In genomic region chr6:151390276-151391020, GRCh38 we compare ENCODE assay signal across 1 cellular context.
TF ChIP-seq lines count a peak whose summit lies in the region.

No MANE protein-coding gene starts in this region.

TF ChIP-seq in HepG2, 621 proteins besides CTCF, POLR2A, EP300 and RAD21 (continued from another document and continues in another):
- TF ChIP-seq SP5 (CRISPR knock-in tag; IDR thresholded peaks at IDR 0.05; ENCODE audit: borderline replicate concordance, low read depth) (peak; percentile 85), TCF7L2 (IDR thresholded peaks at IDR 0.05; ENCODE audit: low read depth, low read length) (no peak), HDAC1 (CRISPR knock-in tag; IDR thresholded peaks at IDR 0.05) (peak; percentile 77), GTF2F1 (IDR thresholded peaks at IDR 0.05; ENCODE audit: low read length) (0 out of 2 replicates have a peak, but pooled peaks have one; percentile 13), HNF4A (CRISPR knock-in tag; IDR thresholded peaks at IDR 0.05) (no peak), TEAD3 (CRISPR knock-in tag; optimal IDR thresholded peaks at IDR 0.05; ENCODE audit: borderline replicate concordance) (peak; percentile 46), BCL6 (CRISPR knock-in tag; IDR thresholded peaks at IDR 0.05) (peak; percentile 29), ZNF281 (CRISPR knock-in tag; IDR thresholded peaks at IDR 0.05; ENCODE audit: borderline replicate concordance) (peak; percentile 91), ZNF674 (CRISPR knock-in tag; IDR thresholded peaks at IDR 0.05; ENCODE audit: low read depth) (peak; percentile 71; the same call in 1 of the 2 replicates), ZNF484 (CRISPR knock-in tag; IDR thresholded peaks at IDR 0.05; ENCODE audit: borderline replicate concordance, low read depth) (no peak), NCOA1 (CRISPR knock-in tag; IDR thresholded peaks at IDR 0.05) (no peak), TBX2 (CRISPR knock-in tag; IDR thresholded peaks at IDR 0.05; ENCODE audit: borderline replicate concordance) (peak; percentile 70), ZNF557 (CRISPR knock-in tag; IDR thresholded peaks at IDR 0.05) (peak; percentile 46; the same call in 1 of the 2 replicates), MAFK (conservative IDR thresholded peaks at IDR 0.05 in 1 of 2, IDR thresholded peaks at IDR 0.05 in 1 of 2; ENCODE audit: low read length in 2 of 2) (no peak), ZFP36L1 (CRISPR knock-in tag; IDR thresholded peaks at IDR 0.05) (peak; percentile 24; the same call in 1 of the 2 replicates), ZNF556 (CRISPR knock-in tag; IDR thresholded peaks at IDR 0.05; ENCODE audit: borderline replicate concordance) (peak; percentile 72; the same call in 1 of the 2 replicates), MIER3 (CRISPR knock-in tag; IDR thresholded peaks at IDR 0.05; ENCODE audit: borderline replicate concordance) (no peak), SOX6 (IDR thresholded peaks at IDR 0.05) (no peak), SOX6 (CRISPR knock-in tag; IDR thresholded peaks at IDR 0.05) (peak; percentile 70), CBFB (CRISPR knock-in tag; IDR thresholded peaks at IDR 0.05) (peak; percentile 67), ZNF33A (CRISPR knock-in tag; IDR thresholded peaks at IDR 0.05; ENCODE audit: borderline replicate concordance) (no peak), ZHX1 (CRISPR knock-in tag; IDR thresholded peaks at IDR 0.05; ENCODE audit: low read depth) (no peak), ZNF317 (CRISPR knock-in tag; IDR thresholded peaks at IDR 0.05) (no peak), MEF2D (CRISPR knock-in tag; IDR thresholded peaks at IDR 0.05) (0 out of 2 replicates have a peak, but pooled peaks have one; percentile 10), SALL1 (CRISPR knock-in tag; IDR thresholded peaks at IDR 0.05) (peak; percentile 23), ZBTB38 (CRISPR knock-in tag; IDR thresholded peaks at IDR 0.05) (peak; percentile 67; the same call in 1 of the 2 replicates), RCOR2 (CRISPR knock-in tag; IDR thresholded peaks at IDR 0.05) (no peak), ZBTB14 (CRISPR knock-in tag; IDR thresholded peaks at IDR 0.05) (peak; percentile 98), SRSF1 (optimal IDR thresholded peaks at IDR 0.05; ENCODE audit: low read depth, low read length) (peak; percentile 18), NR2F2 (IDR thresholded peaks at IDR 0.05; ENCODE audit: borderline replicate concordance, low read depth) (0 out of 2 replicates have a peak, but pooled peaks have one; percentile 17), XBP1 (CRISPR knock-in tag; IDR thresholded peaks at IDR 0.05) (no peak), ZNF790 (CRISPR knock-in tag; IDR thresholded peaks at IDR 0.05; ENCODE audit: borderline replicate concordance) (peak; percentile 84; the same call in 1 of the 2 replicates), RXRA (CRISPR knock-in tag; IDR thresholded peaks at IDR 0.05) (peak; percentile 31; the same call in 1 of the 2 replicates), ZC3H4 (CRISPR knock-in tag; IDR thresholded peaks at IDR 0.05; ENCODE audit: borderline replicate concordance) (0 out of 2 replicates have a peak, but pooled peaks have one; percentile 15), ATRX (CRISPR knock-in tag; IDR thresholded peaks at IDR 0.05; ENCODE audit: borderline replicate concordance) (no peak), NR2F1 (CRISPR knock-in tag; IDR thresholded peaks at IDR 0.05) (no peak), ISL2 (CRISPR knock-in tag; IDR thresholded peaks at IDR 0.05) (no peak), ZNF333 (CRISPR knock-in tag; IDR thresholded peaks at IDR 0.05; ENCODE audit: borderline replicate concordance) (peak; percentile 28; the same call in 1 of the 2 replicates), TSC22D2 (CRISPR knock-in tag; IDR thresholded peaks at IDR 0.05; ENCODE audit: borderline replicate concordance) (no peak), GATAD1 (CRISPR knock-in tag; IDR thresholded peaks at IDR 0.05) (peak; percentile 81), MED13 (CRISPR knock-in tag; IDR thresholded peaks at IDR 0.05) (no peak; the same call in 1 of the 2 replicates), KDM3A (CRISPR knock-in tag; IDR thresholded peaks at IDR 0.05; ENCODE audit: low read depth) (no peak; the same call in 1 of the 2 replicates), ZBTB7A (CRISPR knock-in tag; IDR thresholded peaks at IDR 0.05) (peak; percentile 36; the same call in 1 of the 2 replicates), FOSL1 (CRISPR knock-in tag; IDR thresholded peaks at IDR 0.05; ENCODE audit: borderline replicate concordance) (peak; percentile 2; the same call in 1 of the 2 replicates), ZNF276 (CRISPR knock-in tag; IDR thresholded peaks at IDR 0.05; ENCODE audit: low read depth) (no peak; the same call in 1 of the 2 replicates), FOXK2 (IDR thresholded peaks at IDR 0.05) (no peak), HNRNPK (IDR thresholded peaks at IDR 0.05; ENCODE audit: low read depth, low read length, poor library complexity, severe bottlenecking) (peak; percentile 100), TOPORS (CRISPR knock-in tag; IDR thresholded peaks at IDR 0.05) (peak; percentile 66; the same call in 1 of the 2 replicates), DNMT1 (CRISPR knock-in tag; IDR thresholded peaks at IDR 0.05) (no peak), REXO4 (CRISPR knock-in tag; IDR thresholded peaks at IDR 0.05; ENCODE audit: borderline replicate concordance) (no peak), SIX1 (CRISPR knock-in tag; IDR thresholded peaks at IDR 0.05; ENCODE audit: borderline replicate concordance) (peak; percentile 33; the same call in 1 of the 2 replicates), ZNF639 (CRISPR knock-in tag; conservative IDR thresholded peaks at IDR 0.05) (peak; percentile 100), NFKB2 (CRISPR knock-in tag; IDR thresholded peaks at IDR 0.05; ENCODE audit: borderline replicate concordance) (peak; percentile 61; the same call in 1 of the 2 replicates), SKI (IDR thresholded peaks at IDR 0.05; ENCODE audit: partially characterized antibody) (peak; percentile 84), SOX13 (IDR thresholded peaks at IDR 0.05) (no peak), SOX13 (CRISPR knock-in tag; conservative IDR thresholded peaks at IDR 0.05 in 1 of 2, IDR thresholded peaks at IDR 0.05 in 1 of 2) (peak in 1 of 2 experiments; percentile 48; a peak in 1 of 4 replicates)
- TF ChIP-seq, protein P1, sequence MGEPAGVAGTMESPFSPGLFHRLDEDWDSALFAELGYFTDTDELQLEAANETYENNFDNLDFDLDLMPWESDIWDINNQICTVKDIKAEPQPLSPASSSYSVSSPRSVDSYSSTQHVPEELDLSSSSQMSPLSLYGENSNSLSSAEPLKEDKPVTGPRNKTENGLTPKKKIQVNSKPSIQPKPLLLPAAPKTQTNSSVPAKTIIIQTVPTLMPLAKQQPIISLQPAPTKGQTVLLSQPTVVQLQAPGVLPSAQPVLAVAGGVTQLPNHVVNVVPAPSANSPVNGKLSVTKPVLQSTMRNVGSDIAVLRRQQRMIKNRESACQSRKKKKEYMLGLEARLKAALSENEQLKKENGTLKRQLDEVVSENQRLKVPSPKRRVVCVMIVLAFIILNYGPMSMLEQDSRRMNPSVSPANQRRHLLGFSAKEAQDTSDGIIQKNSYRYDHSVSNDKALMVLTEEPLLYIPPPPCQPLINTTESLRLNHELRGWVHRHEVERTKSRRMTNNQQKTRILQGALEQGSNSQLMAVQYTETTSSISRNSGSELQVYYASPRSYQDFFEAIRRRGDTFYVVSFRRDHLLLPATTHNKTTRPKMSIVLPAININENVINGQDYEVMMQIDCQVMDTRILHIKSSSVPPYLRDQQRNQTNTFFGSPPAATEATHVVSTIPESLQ (CRISPR knock-in tag; conservative IDR thresholded peaks at IDR 0.05) = no peak; the same call in 1 of the 2 replicates
- TF ChIP-seq, protein P2, sequence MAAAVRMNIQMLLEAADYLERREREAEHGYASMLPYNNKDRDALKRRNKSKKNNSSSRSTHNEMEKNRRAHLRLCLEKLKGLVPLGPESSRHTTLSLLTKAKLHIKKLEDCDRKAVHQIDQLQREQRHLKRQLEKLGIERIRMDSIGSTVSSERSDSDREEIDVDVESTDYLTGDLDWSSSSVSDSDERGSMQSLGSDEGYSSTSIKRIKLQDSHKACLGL (CRISPR knock-in tag; IDR thresholded peaks at IDR 0.05) = peak; percentile 29; the same call in 1 of the 2 replicates
- TF ChIP-seq, protein P3, sequence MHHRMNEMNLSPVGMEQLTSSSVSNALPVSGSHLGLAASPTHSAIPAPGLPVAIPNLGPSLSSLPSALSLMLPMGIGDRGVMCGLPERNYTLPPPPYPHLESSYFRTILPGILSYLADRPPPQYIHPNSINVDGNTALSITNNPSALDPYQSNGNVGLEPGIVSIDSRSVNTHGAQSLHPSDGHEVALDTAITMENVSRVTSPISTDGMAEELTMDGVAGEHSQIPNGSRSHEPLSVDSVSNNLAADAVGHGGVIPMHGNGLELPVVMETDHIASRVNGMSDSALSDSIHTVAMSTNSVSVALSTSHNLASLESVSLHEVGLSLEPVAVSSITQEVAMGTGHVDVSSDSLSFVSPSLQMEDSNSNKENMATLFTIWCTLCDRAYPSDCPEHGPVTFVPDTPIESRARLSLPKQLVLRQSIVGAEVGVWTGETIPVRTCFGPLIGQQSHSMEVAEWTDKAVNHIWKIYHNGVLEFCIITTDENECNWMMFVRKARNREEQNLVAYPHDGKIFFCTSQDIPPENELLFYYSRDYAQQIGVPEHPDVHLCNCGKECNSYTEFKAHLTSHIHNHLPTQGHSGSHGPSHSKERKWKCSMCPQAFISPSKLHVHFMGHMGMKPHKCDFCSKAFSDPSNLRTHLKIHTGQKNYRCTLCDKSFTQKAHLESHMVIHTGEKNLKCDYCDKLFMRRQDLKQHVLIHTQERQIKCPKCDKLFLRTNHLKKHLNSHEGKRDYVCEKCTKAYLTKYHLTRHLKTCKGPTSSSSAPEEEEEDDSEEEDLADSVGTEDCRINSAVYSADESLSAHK (CRISPR knock-in tag; IDR thresholded peaks at IDR 0.05; ENCODE audit: borderline replicate concordance) = 0 out of 2 replicates have a peak, but pooled peaks have one; percentile 2
